16 cellular contexts compared by ENCODE assay signal in the genomic region with DNA sequence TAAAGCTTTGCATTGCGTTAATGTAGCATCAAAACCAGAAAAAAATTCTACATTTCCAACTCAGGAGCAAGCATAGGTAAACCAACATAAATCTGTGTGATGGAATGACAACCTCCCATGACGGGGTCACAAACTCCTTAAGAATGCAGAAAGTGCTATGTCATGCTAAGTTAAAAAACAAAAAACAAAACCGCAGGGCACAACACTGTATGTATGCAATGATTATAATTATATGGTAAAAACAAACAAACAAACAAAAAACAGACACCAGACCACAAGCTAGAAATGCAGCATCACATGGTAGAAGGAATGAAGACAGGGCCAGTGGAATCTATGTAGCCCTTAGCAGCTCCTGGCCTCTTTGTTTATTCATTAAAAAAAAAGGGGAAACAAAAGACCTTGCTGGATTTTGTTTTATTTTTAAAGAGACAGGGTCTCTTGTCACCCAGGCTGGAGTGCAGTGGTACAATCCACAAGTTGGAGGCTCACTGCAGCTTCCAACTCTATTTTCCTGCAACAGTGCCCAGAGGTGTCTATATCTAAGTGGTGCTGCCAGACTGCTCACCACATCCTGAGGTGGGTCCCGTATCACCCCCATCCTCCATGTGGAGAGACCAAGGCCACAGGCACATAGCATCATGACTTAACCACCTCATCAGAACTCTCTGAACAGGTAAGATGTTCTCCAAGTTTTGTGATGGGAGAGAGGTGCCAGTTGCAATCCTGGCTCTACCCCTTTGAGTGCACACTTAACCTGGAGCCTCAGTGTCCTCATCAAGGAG.
DNase-seq lines count a peak whose midpoint lies in the region; ATAC-seq, FAIRE-seq and TF ChIP-seq lines count a peak whose summit lies in the region.
"Had no signal": no experiment of that assay in that cellular context is flagged by ENCODE, and none has a peak within 500 bp of the region (broad histone marks: within the 10 kb centered on the region; RNA-seq: fewer than 3 reads in every experiment).

No MANE protein-coding gene starts in this region.

- no peak overlapping the region for H3K9ac ChIP-seq in K562 (ENCODE audit: insufficient read depth in 1 of 2, low read depth in 2 of 2, low read length in 2 of 2)
- H3K9ac ChIP-seq in neuronal stem cell (ENCODE audit: low read depth, low read length, poor library complexity), result no peak overlapping the region

- H3K4me2 ChIP-seq in K562 (ENCODE audit: insufficient read depth, low read length) (no peak overlapping the region), neuronal stem cell (ENCODE audit: insufficient read depth, low read length, poor library complexity, severe bottlenecking) (no peak overlapping the region)
- H3K4me2 ChIP-seq: PC-9 had no signal

- no peak overlapping the region for H3K23ac ChIP-seq in neuronal stem cell (ENCODE audit: low read depth, low read length, poor library complexity)

- no peak for TF ChIP-seq CTCF in HFFc6 (IDR thresholded peaks at IDR 0.05)
- no peak for TF ChIP-seq CTCF in K562 (IDR thresholded peaks at IDR 0.05 in 2 of 3, conservative IDR thresholded peaks at IDR 0.05 in 1 of 3; ENCODE audit: insufficient read depth in 2 of 3, low read depth in 1 of 3, low read length in 3 of 3)
- no peak for TF ChIP-seq CTCF in breast epithelium (IDR thresholded peaks at IDR 0.05)
- TF ChIP-seq CTCF in pancreas (IDR thresholded peaks at IDR 0.05), result no peak

- no peak for TF ChIP-seq RAD21 in K562 (CRISPR knock-in tag; conservative IDR thresholded peaks at IDR 0.05 in 1 of 2, IDR thresholded peaks at IDR 0.05 in 1 of 2)

- ATAC-seq in K562 (no peak), GM18502 (IDR thresholded peaks at IDR 0.05; ENCODE audit: poor library complexity, unreplicated experiment) (no peak), pancreas (no peak), HG02678 (IDR thresholded peaks at IDR 0.05; ENCODE audit: unreplicated experiment) (no peak)

- no peak overlapping the region for H3K4me3 ChIP-seq in K562
- H3K4me3 ChIP-seq in neuronal stem cell (ENCODE audit: low read length in 2 of 2), result no peak overlapping the region
- no peak overlapping the region for H3K4me3 ChIP-seq in breast epithelium
- no peak overlapping the region for H3K4me3 ChIP-seq in pancreas
- H3K4me3 ChIP-seq: PC-9 had no signal

- no peaks in the 10 kb centered on the region for H3K79me1 ChIP-seq in neuronal stem cell (ENCODE audit: low read depth, low read length)

- H3K4me1 Mint-ChIP-seq in HFFc6 (ENCODE audit: low read depth), result peaks cover 17% of the 10 kb centered on the region

- no peak overlapping the region for H3K4ac ChIP-seq in neuronal stem cell (ENCODE audit: low read length)

- H3K27ac ChIP-seq in K562 (ENCODE audit: extremely low read depth, low read depth, low read length) (no peak overlapping the region; the same call in 2 of the 3 replicates), neuronal stem cell (replicated peaks; ENCODE audit: low read length) (no peak overlapping the region), breast epithelium (peak overlapping the region in 1 of 2 donors; percentile 3), pancreas (no peak overlapping the region)
- H3K27ac ChIP-seq: PC-9 had no signal

- H3K4me1 ChIP-seq in K562 (replicated peaks in 1 of 2; ENCODE audit: control insufficient read depth in 2 of 2, insufficient read depth in 2 of 2, low read length in 2 of 2), result peaks cover 0 to 4% of the 10 kb centered on the region in 2 experiments; a peak in 2 of 5 replicates
- H3K4me1 ChIP-seq in neuronal stem cell (ENCODE audit: control insufficient read depth in 2 of 2, insufficient read depth in 1 of 2, low read depth in 1 of 2, low read length in 2 of 2), result peaks cover 13 to 22% of the 10 kb centered on the region in 2 donors
- no peaks in the 10 kb centered on the region for H3K4me1 ChIP-seq in breast epithelium
- H3K4me1 ChIP-seq in pancreas, result peaks cover 2 to 8% (median 8%) of the 10 kb centered on the region in 3 donors

- H3K9me1 ChIP-seq in K562 (ENCODE audit: control insufficient read depth, insufficient read depth, low read length), result no peaks in the 10 kb centered on the region

- DNase-seq in CD1c-positive myeloid dendritic cell (ENCODE audit: extremely low spot score) (peak; percentile 41), HFFc6 (no peak), K562 (ENCODE audit: extremely low read depth in 1 of 4, low spot score in 3 of 4) (no peak), neuronal stem cell (ENCODE audit: low spot score) (no peak), breast epithelium (ENCODE audit: low spot score in 2 of 2) (no peak), pancreas (no peak)
- DNase-seq: activated CD4-positive, alpha-beta T cell treated with anti-CD3 and anti-CD28 coated beads for 4 hours; C1 segment of cervical spinal cord; midbrain; NCI-H1092 treated with DMSO at 0.1 percent for 48 hours; NCI-H2227 treated with DMSO at 0.1 percent for 48 hours; PC-9; stimulated activated CD4-positive, alpha-beta T cell treated with anti-CD3 and anti-CD28 coated beads, Interleukin-2, amount 100 ng/mL, for 24 hours had no signal

- no peaks in the 10 kb centered on the region for H3K79me2 ChIP-seq in K562 (ENCODE audit: control insufficient read depth, insufficient read depth, low read length)

- H3K14ac ChIP-seq in neuronal stem cell (ENCODE audit: low read length), result peak overlapping the region; percentile 27

- no peak overlapping the region for H3K18ac ChIP-seq in neuronal stem cell (ENCODE audit: low read length)

- H2AK5ac ChIP-seq in neuronal stem cell (ENCODE audit: low read depth, low read length), result peak overlapping the region; percentile 28

- H3K27me3 ChIP-seq in K562 (ENCODE audit: control insufficient read depth in 2 of 2, insufficient read depth in 2 of 2, low read length in 2 of 2) (no peaks in the 10 kb centered on the region), neuronal stem cell (ENCODE audit: control insufficient read depth in 3 of 3, insufficient read depth in 3 of 3, low read depth in 1 of 3, low read length in 3 of 3) (no peaks in the 10 kb centered on the region), breast epithelium (no peaks in the 10 kb centered on the region), pancreas (no peaks in the 10 kb centered on the region)

- no peak overlapping the region for H2BK5ac ChIP-seq in neuronal stem cell (ENCODE audit: low read length)

- no peak for TF ChIP-seq EP300 in K562 (IDR thresholded peaks at IDR 0.05; ENCODE audit: low read length)

- no peak overlapping the region for H3K4me3 Mint-ChIP-seq in HFFc6

- intact Hi-C loops in K562 (cut with micrococcal nuclease) (no loop called here), breast epithelium (cut with DNase I; ENCODE audit: low total_unique reads) (no loop called here), pancreas (cut with DNase I) (no loop called here)

- peaks cover 43% of the 10 kb centered on the region; the same call in 2 of the 3 replicates for H3K36me3 ChIP-seq in K562 (ENCODE audit: control insufficient read depth, insufficient read depth, low read length)
- peaks cover 6 to 42% of the 10 kb centered on the region in 2 donors for H3K36me3 ChIP-seq in neuronal stem cell (replicated peaks in 1 of 2; ENCODE audit: control insufficient read depth in 2 of 2, insufficient read depth in 2 of 2, low read length in 2 of 2)
- H3K36me3 ChIP-seq in breast epithelium, result no peaks in the 10 kb centered on the region
- no peaks in the 10 kb centered on the region for H3K36me3 ChIP-seq in pancreas

- no peak overlapping the region for H2BK15ac ChIP-seq in neuronal stem cell (ENCODE audit: low read length)

- H2AFZ ChIP-seq in K562 (ENCODE audit: low read depth, low read length) (no peak overlapping the region), neuronal stem cell (ENCODE audit: low read length) (no peak overlapping the region)
- H2AFZ ChIP-seq: PC-9 had no signal

- no TSS peak for BruUV-seq in K562 (replicated peaks; lab: Mats Ljungman, UMichigan)

- no peak overlapping the region for H4K91ac ChIP-seq in neuronal stem cell (ENCODE audit: low read depth, low read length, poor library complexity)

- FAIRE-seq in K562 (lab: Jason Lieb, UNC), result peak; percentile 6
- FAIRE-seq in pancreas (lab: Jason Lieb, UNC), result no peak
- FAIRE-seq: G401.6 had no signal

- H3K36me3 Mint-ChIP-seq in HFFc6 (ENCODE audit: low read depth), result peaks cover 15% of the 10 kb centered on the region; the same call in 1 of the 2 replicates

- H3K9me3 Mint-ChIP-seq in HFFc6, result no peaks in the 10 kb centered on the region

- H4K8ac ChIP-seq in neuronal stem cell (ENCODE audit: low read depth, low read length), result no peak overlapping the region

- WGBS in K562 (ENCODE audit: insufficient coverage, low coverage, missing lambda C conversion rate), result 68% methylated on average over 4 of the region's 4 CpGs
- no CpG with 5 or more reads among the region's 4 CpGs for WGBS in neuronal stem cell (ENCODE audit: extremely low coverage in 2 of 2, insufficient read length in 2 of 2, insufficient replicate concordance in 1 of 2), 2 donors
- WGBS in pancreas, 2 donors, result 85 to 89% methylated on average over 4 of the region's 4 CpGs

- no peak for TF ChIP-seq POLR2A in K562 (conservative IDR thresholded peaks at IDR 0.05)
- TF ChIP-seq POLR2A in breast epithelium (IDR thresholded peaks at IDR 0.05), result no peak

- H3K9me3 ChIP-seq in K562 (replicated peaks; ENCODE audit: control insufficient read depth, insufficient read depth, low read depth, low read length) (no peaks in the 10 kb centered on the region), neuronal stem cell (replicated peaks in 1 of 2; ENCODE audit: control insufficient read depth in 2 of 2, insufficient read depth in 1 of 2, low read depth in 1 of 2, low read length in 2 of 2) (no peaks in the 10 kb centered on the region), breast epithelium (no peaks in the 10 kb centered on the region), pancreas (no peaks in the 10 kb centered on the region)

- in situ Hi-C loops in K562 (cut with MboI), result no loop called here

- H3K27ac Mint-ChIP-seq in HFFc6, result peak overlapping the region; percentile 16; the same call in 1 of the 2 replicates

- 0 out of 2 replicates have a peak, but pooled peaks cover 5% of the 10 kb centered on the region for H4K20me1 ChIP-seq in K562 (replicated peaks; ENCODE audit: control insufficient read depth, insufficient read depth, low read length)

- H2BK120ac ChIP-seq in neuronal stem cell (ENCODE audit: low read depth, low read length), result no peak overlapping the region

- CTCF ChIA-PET in K562 (lab: Yijun Ruan, JAX; ENCODE audit: low intra/inter-chr PET ratio), result interaction anchor here (0.6 to 0.7 kb wide), 2 partner anchors 143 to 343 kb away, joined by 3 to 5 read pairs; no protein-coding TSS in a partner anchor

- H2BK12ac ChIP-seq in neuronal stem cell (ENCODE audit: low read length), result no peak overlapping the region

- POLR2A ChIA-PET in K562 (lab: Yijun Ruan, JAX), result interaction anchor here (0.6 kb wide), 1 partner anchor 398 kb away, joined by 3 read pairs; no protein-coding TSS in a partner anchor

- H3K27me3 Mint-ChIP-seq in HFFc6 (ENCODE audit: insufficient read depth), result no peaks in the 10 kb centered on the region

TF ChIP-seq in K562, 482 proteins besides CTCF, POLR2A, EP300 and RAD21 (continues in another document):
- TF ChIP-seq C11orf30 (IDR thresholded peaks at IDR 0.05; ENCODE audit: low read depth) (peak; percentile 66), SAFB2 (IDR thresholded peaks at IDR 0.05; ENCODE audit: borderline replicate concordance, low read depth, low read length, severe bottlenecking) (no peak), NFE2L1 (tag; IDR thresholded peaks at IDR 0.05; ENCODE audit: borderline replicate concordance, low read depth) (peak; percentile 48), L3MBTL2 (IDR thresholded peaks at IDR 0.05) (no peak), GABPB1 (CRISPR knock-in tag; IDR thresholded peaks at IDR 0.05) (no peak)
